ENCODE assay signal across 7 cellular contexts in genomic region chr6:13326031-13326586, GRCh38. TPM values are rescaled to one million over a fixed set of nuclear protein-coding genes. Genes with fewer than 3 reads are reported as not detected.
DNase-seq lines count a peak whose midpoint lies in the region; ATAC-seq and TF ChIP-seq lines count a peak whose summit lies in the region.
"Not testable (repeated sequence)": the region's sequence is repeated elsewhere in the genome, so short reads cannot be mapped to it uniquely, and the experiment has no call there.

No MANE protein-coding gene starts in this region.

- TF ChIP-seq POLR2A in NB4 (IDR thresholded peaks at IDR 0.05; ENCODE audit: extremely low read depth, insufficient read length) = not testable (repeated sequence)

- not testable (repeated sequence) for DNase-seq in DND-41; NB4 (ENCODE audit: low read depth); T-helper 17 cell; activated T-helper 2 cell treated with anti-CD3 and anti-CD28 coated beads, Interferon-gamma antibody, Interleukin-2, Interleukin-4, amounts not matched to agents 10 μg/mL and 5 μg/mL and 100 μg/mL, durations not matched to agents 14 hours and 24 hours and 36 hours (ENCODE audit: low spot score); natural killer cell; progenitor cell of endocrine pancreas (ENCODE audit: low spot score, unreplicated experiment)

- not testable (repeated sequence) for H3K27me3 ChIP-seq in DND-41 (ENCODE audit: insufficient read depth, low read length, poor library complexity)

- H2AFZ ChIP-seq in DND-41 (ENCODE audit: low read depth, low read length) = not testable (repeated sequence)

- peaks cover 42% of the 10 kb centered on the region for H3K36me3 ChIP-seq in DND-41 (ENCODE audit: insufficient read depth, low read length)

- intact Hi-C loops in activated T-helper 2 cell treated with anti-CD3 and anti-CD28 coated beads, Interferon-gamma antibody, Interleukin-2, Interleukin-4, amounts not matched to agents 10 μg/mL and 5 μg/mL and 100 μg/mL, durations not matched to agents 14 hours and 24 hours and 36 hours (cut with micrococcal nuclease) = loop anchor here (5.0 kb wide), 1 partner anchor 414 kb away; no protein-coding TSS in a partner anchor
- intact Hi-C loops in natural killer cell (cut with micrococcal nuclease) = loop anchor here (5.0 kb wide), 2 partner anchors 161 to 291 kb away; partner anchors contain the start of genes GFOD1 and NOL7

- H3K9ac ChIP-seq in DND-41 (ENCODE audit: low read depth, low read length) = not testable (repeated sequence)

- ATAC-seq in DND-41 (ENCODE audit: insufficient read depth, low read depth); T-helper 17 cell; natural killer cell: not testable (repeated sequence)

- not testable (repeated sequence) for H3K4me3 Mint-ChIP-seq in T-helper 17 cell
- peak overlapping the region; percentile 64 for H3K4me3 Mint-ChIP-seq in activated T-helper 2 cell treated with anti-CD3 and anti-CD28 coated beads, Interferon-gamma antibody, Interleukin-2, Interleukin-4, amounts not matched to agents 10 μg/mL and 5 μg/mL and 100 μg/mL, durations not matched to agents 14 hours and 24 hours and 36 hours (ENCODE audit: low read depth)
- H3K4me3 Mint-ChIP-seq in brain = peak overlapping the region; percentile 94 to 96 (median 95)
- peak overlapping the region; percentile 9 for H3K4me3 Mint-ChIP-seq in natural killer cell
- peak overlapping the region; percentile 92 for H3K4me3 Mint-ChIP-seq in progenitor cell of endocrine pancreas (ENCODE audit: low read depth)

- H4K20me1 ChIP-seq in DND-41 (ENCODE audit: insufficient read depth, low read length) = not testable (repeated sequence)

- H3K4me2 ChIP-seq in DND-41 (ENCODE audit: insufficient read depth, low read length) = peak overlapping the region; percentile 80

- not testable (repeated sequence) for H3K27me3 Mint-ChIP-seq in T-helper 17 cell; activated T-helper 2 cell treated with anti-CD3 and anti-CD28 coated beads, Interferon-gamma antibody, Interleukin-2, Interleukin-4, amounts not matched to agents 10 μg/mL and 5 μg/mL and 100 μg/mL, durations not matched to agents 14 hours and 24 hours and 36 hours (ENCODE audit: low read depth); brain; natural killer cell (ENCODE audit: low read depth in 2 of 2); progenitor cell of endocrine pancreas

- peaks cover 24% of the 10 kb centered on the region for H3K79me2 ChIP-seq in DND-41 (ENCODE audit: insufficient read depth, low read length)

- H3K4me1 ChIP-seq in DND-41 (ENCODE audit: insufficient read depth, low read length) = peaks cover 32% of the 10 kb centered on the region

- H3K4me1 Mint-ChIP-seq in T-helper 17 cell (peaks cover 14% of the 10 kb centered on the region), brain (peaks cover 46% of the 10 kb centered on the region), natural killer cell (peaks cover 14 to 20% of the 10 kb centered on the region in 2 donors), progenitor cell of endocrine pancreas (ENCODE audit: low read depth) (peaks cover 22% of the 10 kb centered on the region)
- H3K4me1 Mint-ChIP-seq in activated T-helper 2 cell treated with anti-CD3 and anti-CD28 coated beads, Interferon-gamma antibody, Interleukin-2, Interleukin-4, amounts not matched to agents 10 μg/mL and 5 μg/mL and 100 μg/mL, durations not matched to agents 14 hours and 24 hours and 36 hours (ENCODE audit: low read depth) = peaks cover 23% of the 10 kb centered on the region

- peak overlapping the region; percentile 56 for H3K27ac Mint-ChIP-seq in T-helper 17 cell
- not testable (repeated sequence) for H3K27ac Mint-ChIP-seq in activated T-helper 2 cell treated with anti-CD3 and anti-CD28 coated beads, Interferon-gamma antibody, Interleukin-2, Interleukin-4, amounts not matched to agents 10 μg/mL and 5 μg/mL and 100 μg/mL, durations not matched to agents 14 hours and 24 hours and 36 hours; natural killer cell; progenitor cell of endocrine pancreas
- H3K27ac Mint-ChIP-seq in brain = peak overlapping the region in 4 of 5 experiments; percentile 25 to 95 (median 43)

- not testable (repeated sequence) for H3K27ac ChIP-seq in DND-41 (ENCODE audit: low read length)

- not testable (repeated sequence) for H3K9me3 Mint-ChIP-seq in activated T-helper 2 cell treated with anti-CD3 and anti-CD28 coated beads, Interferon-gamma antibody, Interleukin-2, Interleukin-4, amounts not matched to agents 10 μg/mL and 5 μg/mL and 100 μg/mL, durations not matched to agents 14 hours and 24 hours and 36 hours; brain; natural killer cell; progenitor cell of endocrine pancreas (ENCODE audit: low read depth)

- not testable (repeated sequence) for TF ChIP-seq CTCF in DND-41 (IDR thresholded peaks at IDR 0.05; ENCODE audit: borderline replicate concordance, extremely low read depth, low read length, poor library complexity, severe bottlenecking); NB4 (IDR thresholded peaks at IDR 0.05; ENCODE audit: low read depth, low read length); brain (conservative IDR thresholded peaks at IDR 0.05); natural killer cell (IDR thresholded peaks at IDR 0.05); progenitor cell of endocrine pancreas (IDR thresholded peaks at IDR 0.05; ENCODE audit: unreplicated experiment)

- H3K9me3 ChIP-seq in DND-41 (ENCODE audit: insufficient read depth, low read length, severe bottlenecking); T-helper 17 cell (ENCODE audit: control insufficient read depth, low read length, poor library complexity, severe bottlenecking): not testable (repeated sequence)

- not testable (repeated sequence) for H3K36me3 Mint-ChIP-seq in T-helper 17 cell (ENCODE audit: low read depth); natural killer cell
- H3K36me3 Mint-ChIP-seq in activated T-helper 2 cell treated with anti-CD3 and anti-CD28 coated beads, Interferon-gamma antibody, Interleukin-2, Interleukin-4, amounts not matched to agents 10 μg/mL and 5 μg/mL and 100 μg/mL, durations not matched to agents 14 hours and 24 hours and 36 hours (ENCODE audit: low read depth) = peaks cover 24% of the 10 kb centered on the region
- peaks cover 42% of the 10 kb centered on the region for H3K36me3 Mint-ChIP-seq in brain
- peaks cover 18% of the 10 kb centered on the region for H3K36me3 Mint-ChIP-seq in progenitor cell of endocrine pancreas (ENCODE audit: insufficient read depth)

- H3K4me3 ChIP-seq in DND-41 (ENCODE audit: low read depth in 1 of 2, low read length in 2 of 2) = not testable (repeated sequence)
- peak overlapping the region; percentile 11 for H3K4me3 ChIP-seq in NB4 (ENCODE audit: low read depth, low read length)

RNA-seq across cellular contexts. Expression of gene TBC1D7, which starts 2.2 kb away (rescaled TPM):
- total RNA-seq in T-helper 17 cell (10 to 100 TPM in 1 of 2 donors, 1 to 10 TPM in 1; 9.1 to 12.4 TPM), natural killer cell (10 to 100 TPM; 20.1 to 29.7 (median 24.3) TPM), progenitor cell of endocrine pancreas (34.3 and 34.7 TPM in 2 replicates)
- 22.9 and 23.3 TPM in 2 replicates for total RNA-seq in activated T-helper 2 cell treated with anti-CD3 and anti-CD28 coated beads, Interferon-gamma antibody, Interleukin-2, Interleukin-4, amounts not matched to agents 10 μg/mL and 5 μg/mL and 100 μg/mL, durations not matched to agents 14 hours and 24 hours and 36 hours
- polyA plus RNA-seq in brain (ENCODE audit: insufficient read depth, low read depth, low replicate concordance) = 39.1 TPM
